ENCODE assay signal across 8 cellular contexts in the genomic region with DNA sequence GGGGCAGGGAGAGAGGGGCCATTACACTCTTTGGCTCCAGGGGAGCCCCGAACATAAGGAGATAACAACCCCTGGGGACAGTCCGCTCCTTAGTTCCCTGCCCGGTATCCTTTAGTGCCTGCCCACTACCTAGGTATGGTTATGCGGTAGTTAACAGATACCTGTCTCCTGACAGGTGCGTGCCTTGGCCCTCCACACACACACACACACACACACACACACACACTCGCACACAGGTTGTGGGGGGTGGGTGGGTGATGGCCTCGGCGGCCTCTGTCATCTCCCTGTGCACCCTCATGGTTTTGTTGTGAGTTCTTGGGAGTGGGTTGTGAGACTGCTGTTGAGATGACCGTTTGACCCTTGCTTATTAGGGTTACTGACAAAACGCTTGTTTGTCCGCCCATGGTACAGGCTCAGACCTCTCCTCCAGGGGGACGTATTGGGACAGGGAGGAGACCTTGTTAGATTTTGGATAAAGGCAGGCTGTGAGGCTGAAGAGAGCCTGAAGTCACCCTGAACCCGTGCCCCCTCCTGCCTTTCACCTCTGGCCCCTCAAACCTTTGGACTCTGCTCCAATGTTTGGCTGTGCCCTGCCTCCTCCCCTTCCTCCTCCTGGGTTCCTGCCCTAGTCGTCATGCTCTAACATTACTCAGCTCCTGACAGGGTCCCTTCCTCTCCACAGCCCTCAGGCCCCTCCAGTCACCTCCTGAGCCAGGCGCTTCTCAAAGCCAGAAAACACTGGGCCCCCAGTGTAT. TPM values are rescaled to one million over a fixed set of nuclear protein-coding genes. Genes with fewer than 3 reads are reported as not detected.
DNase-seq lines count a peak whose midpoint lies in the region; ATAC-seq and TF ChIP-seq lines count a peak whose summit lies in the region.

No MANE protein-coding gene starts in this region.

- H3K9me3 ChIP-seq in left ventricle myocardium inferior (replicated peaks) (no peaks in the 10 kb centered on the region), mucosa of rectum (ENCODE audit: control insufficient read depth in 2 of 2, low read length in 2 of 2) (no peaks in the 10 kb centered on the region), vagina (no peaks in the 10 kb centered on the region)

- ATAC-seq in left ventricle myocardium superior: no peak
- no peak for ATAC-seq in HG03039 (IDR thresholded peaks at IDR 0.05; ENCODE audit: unreplicated experiment)
- ATAC-seq in GM21786 (IDR thresholded peaks at IDR 0.05; ENCODE audit: unreplicated experiment): no peak

- H3K4me3 ChIP-seq in left ventricle myocardium inferior (peak overlapping the region; percentile 79), choroid plexus epithelial cell (ENCODE audit: low read depth, low read length) (peak overlapping the region; percentile 61), mucosa of rectum (ENCODE audit: low read length in 2 of 2) (peak overlapping the region; percentile 38 to 70), vagina (peak overlapping the region; percentile 65 to 67)

- no peak for TF ChIP-seq POLR2A in vagina (IDR thresholded peaks at IDR 0.05)

- peaks cover 26% of the 10 kb centered on the region for H3K27me3 ChIP-seq in left ventricle myocardium inferior (ENCODE audit: low read depth)
- peaks cover 15 to 20% of the 10 kb centered on the region in 2 donors for H3K27me3 ChIP-seq in mucosa of rectum (ENCODE audit: control insufficient read depth in 2 of 2, insufficient read depth in 2 of 2, low read length in 2 of 2)
- no peaks in the 10 kb centered on the region for H3K27me3 ChIP-seq in vagina

- H3K4me1 ChIP-seq in left ventricle myocardium inferior (peaks cover 56% of the 10 kb centered on the region), mucosa of rectum (ENCODE audit: control insufficient read depth in 2 of 2, insufficient read depth in 2 of 2, low read length in 2 of 2) (peaks cover 8 to 13% of the 10 kb centered on the region in 2 donors), vagina (peaks cover 67% of the 10 kb centered on the region)

- H3K27ac ChIP-seq in left ventricle myocardium inferior (replicated peaks): no peak overlapping the region
- H3K27ac ChIP-seq in mucosa of rectum (ENCODE audit: low read depth in 2 of 2, low read length in 2 of 2): no peak overlapping the region
- peak overlapping the region; percentile 64 for H3K27ac ChIP-seq in vagina

- peak overlapping the region in 1 of 2 donors; percentile 41 for H3K9ac ChIP-seq in mucosa of rectum (ENCODE audit: low read depth in 1 of 2, low read length in 2 of 2)

- intact Hi-C loops in left ventricle myocardium inferior (cut with micrococcal nuclease): no loop called here
- intact Hi-C loops in left ventricle myocardium superior (cut with micrococcal nuclease): no loop called here
- intact Hi-C loops in vagina (cut with DNase I): no loop called here

- DNase-seq in left ventricle myocardium inferior (no peak), left ventricle myocardium superior (no peak), choroid plexus epithelial cell (ENCODE audit: low read depth) (no peak), vagina (ENCODE audit: extremely low spot score in 2 of 2) (no peak), dermis blood vessel endothelial cell (no peak)

- TF ChIP-seq CTCF in left ventricle myocardium inferior (IDR thresholded peaks at IDR 0.05; ENCODE audit: borderline replicate concordance): no peak
- TF ChIP-seq CTCF in choroid plexus epithelial cell (conservative IDR thresholded peaks at IDR 0.05; ENCODE audit: low read depth, low read length): no peak
- no peak for TF ChIP-seq CTCF in vagina (IDR thresholded peaks at IDR 0.05)

- H3K36me3 ChIP-seq in left ventricle myocardium inferior (no peaks in the 10 kb centered on the region), mucosa of rectum (ENCODE audit: control insufficient read depth in 2 of 2, insufficient read depth in 2 of 2, low read length in 2 of 2) (no peaks in the 10 kb centered on the region), vagina (no peaks in the 10 kb centered on the region)

RNA-seq across cellular contexts. Expression of a gene that starts 1.0 kb away (rescaled TPM):
- total RNA-seq in left ventricle myocardium inferior (7.8 TPM), left ventricle myocardium superior (4.2 TPM), vagina (28.5 TPM), dermis blood vessel endothelial cell (0.33 and 0.51 TPM in 2 replicates)

RNA-seq across cellular contexts. Expression of a gene that starts 38.0 kb away (rescaled TPM):
- total RNA-seq in left ventricle myocardium inferior: 0.80 TPM
- 0.64 TPM for total RNA-seq in left ventricle myocardium superior
- total RNA-seq in vagina: 10.1 TPM
- 23.3 and 33.9 TPM in 2 replicates for total RNA-seq in dermis blood vessel endothelial cell
